Comparison of ENCODE assay signal across 1 cellular context in the genomic region with DNA sequence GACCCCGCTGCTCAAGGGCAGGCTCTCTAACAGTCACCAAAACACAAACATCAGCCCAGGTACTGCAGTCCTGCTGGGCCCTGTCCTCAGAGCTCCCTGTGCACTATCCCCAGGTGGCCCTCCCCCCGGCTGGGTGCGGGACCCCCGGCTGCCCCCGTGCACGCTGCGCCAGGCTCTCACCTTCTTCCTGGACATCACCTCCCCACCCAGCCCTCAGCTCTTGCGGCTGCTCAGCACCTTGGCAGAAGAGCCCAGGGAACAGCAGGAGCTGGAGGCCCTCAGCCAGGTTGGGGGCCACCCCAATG.
TF ChIP-seq lines count a peak whose summit lies in the region.

No MANE protein-coding gene starts in this region.

TF ChIP-seq in IMR-90, 13 proteins besides CTCF, POLR2A, EP300 and RAD21:
- TF ChIP-seq MAFK (IDR thresholded peaks at IDR 0.05; ENCODE audit: low read depth, low read length): no peak
- TF ChIP-seq, protein P1, sequence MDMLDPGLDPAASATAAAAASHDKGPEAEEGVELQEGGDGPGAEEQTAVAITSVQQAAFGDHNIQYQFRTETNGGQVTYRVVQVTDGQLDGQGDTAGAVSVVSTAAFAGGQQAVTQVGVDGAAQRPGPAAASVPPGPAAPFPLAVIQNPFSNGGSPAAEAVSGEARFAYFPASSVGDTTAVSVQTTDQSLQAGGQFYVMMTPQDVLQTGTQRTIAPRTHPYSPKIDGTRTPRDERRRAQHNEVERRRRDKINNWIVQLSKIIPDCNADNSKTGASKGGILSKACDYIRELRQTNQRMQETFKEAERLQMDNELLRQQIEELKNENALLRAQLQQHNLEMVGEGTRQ (IDR thresholded peaks at IDR 0.05; ENCODE audit: low read depth, low read length): no peak
- TF ChIP-seq BHLHE40 (IDR thresholded peaks at IDR 0.05; ENCODE audit: low read depth, low read length): no peak
- no peak for TF ChIP-seq MXI1 (IDR thresholded peaks at IDR 0.05; ENCODE audit: borderline replicate concordance, low read depth, low read length)
- TF ChIP-seq RCOR1 (IDR thresholded peaks at IDR 0.05; ENCODE audit: insufficient replicate concordance, low read length): no peak
- TF ChIP-seq NFE2L2 (IDR thresholded peaks at IDR 0.05; ENCODE audit: low read depth, low read length): no peak
- no peak for TF ChIP-seq CEBPB (IDR thresholded peaks at IDR 0.05; ENCODE audit: low read depth, low read length)
- TF ChIP-seq SMC3 (IDR thresholded peaks at IDR 0.05; ENCODE audit: low read depth, low read length): no peak
- no peak for TF ChIP-seq FOS (IDR thresholded peaks at IDR 0.05; ENCODE audit: low read depth, low read length)
- no peak for TF ChIP-seq RFX5 (IDR thresholded peaks at IDR 0.05; ENCODE audit: low read depth, low read length)
- no peak for TF ChIP-seq MAZ (IDR thresholded peaks at IDR 0.05; ENCODE audit: borderline replicate concordance, low read depth, low read length)
- TF ChIP-seq CHD1 (IDR thresholded peaks at IDR 0.05; ENCODE audit: low read depth, low read length): no peak
- TF ChIP-seq, protein P2, sequence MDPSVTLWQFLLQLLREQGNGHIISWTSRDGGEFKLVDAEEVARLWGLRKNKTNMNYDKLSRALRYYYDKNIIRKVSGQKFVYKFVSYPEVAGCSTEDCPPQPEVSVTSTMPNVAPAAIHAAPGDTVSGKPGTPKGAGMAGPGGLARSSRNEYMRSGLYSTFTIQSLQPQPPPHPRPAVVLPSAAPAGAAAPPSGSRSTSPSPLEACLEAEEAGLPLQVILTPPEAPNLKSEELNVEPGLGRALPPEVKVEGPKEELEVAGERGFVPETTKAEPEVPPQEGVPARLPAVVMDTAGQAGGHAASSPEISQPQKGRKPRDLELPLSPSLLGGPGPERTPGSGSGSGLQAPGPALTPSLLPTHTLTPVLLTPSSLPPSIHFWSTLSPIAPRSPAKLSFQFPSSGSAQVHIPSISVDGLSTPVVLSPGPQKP (IDR thresholded peaks at IDR 0.05; ENCODE audit: borderline replicate concordance, low read depth, low read length): no peak
